1 cellular context compared by ENCODE assay signal in the genomic region with DNA sequence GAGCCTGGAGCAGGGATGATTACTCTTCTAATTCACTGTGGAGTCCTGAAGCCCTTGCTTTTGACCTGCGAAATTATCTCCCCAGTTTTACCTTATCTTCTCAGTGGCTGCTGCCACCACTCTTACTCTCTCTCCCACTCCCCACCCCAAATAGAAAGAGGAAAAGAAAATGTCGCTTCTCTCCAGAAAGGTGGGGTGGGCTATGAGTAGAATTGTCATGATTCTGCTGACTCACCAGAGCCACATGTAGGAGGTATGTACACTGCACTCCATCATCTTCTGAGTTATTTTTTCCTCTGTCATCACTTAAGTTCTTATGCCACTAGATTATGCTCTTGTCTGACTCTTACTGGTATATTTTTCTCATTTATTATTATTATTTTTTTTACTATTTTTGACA.
TF ChIP-seq lines count a peak whose summit lies in the region.

No MANE protein-coding gene starts in this region.

TF ChIP-seq in K562, 482 proteins besides CTCF, POLR2A, EP300 and RAD21 (continued from another document and continues in another):
- TF ChIP-seq SIRT6 (IDR thresholded peaks at IDR 0.05; ENCODE audit: low read depth, low read length) (no peak), MCM5 (IDR thresholded peaks at IDR 0.05; ENCODE audit: low read depth) (no peak), CTBP1 (IDR thresholded peaks at IDR 0.05; ENCODE audit: borderline replicate concordance) (peak; percentile 70; the same call in 1 of the 2 replicates), BCOR (IDR thresholded peaks at IDR 0.05) (no peak), ADNP (tag; IDR thresholded peaks at IDR 0.05) (peak; percentile 51; the same call in 1 of the 2 replicates), DIDO1 (tag; IDR thresholded peaks at IDR 0.05; ENCODE audit: low read depth) (no peak), SPI1 (IDR thresholded peaks at IDR 0.05; ENCODE audit: borderline replicate concordance, low read depth, low read length) (no peak; the same call in 1 of the 2 replicates), TSHZ1 (CRISPR knock-in tag; IDR thresholded peaks at IDR 0.05) (no peak), SRSF1 (IDR thresholded peaks at IDR 0.05; ENCODE audit: low read depth, low read length) (no peak), ZNF586 (CRISPR knock-in tag; conservative IDR thresholded peaks at IDR 0.05) (no peak), SNIP1 (IDR thresholded peaks at IDR 0.05; ENCODE audit: low read depth) (0 out of 2 replicates have a peak, but pooled peaks have one; percentile 21), YBX1 (IDR thresholded peaks at IDR 0.05) (no peak), POLR2G (IDR thresholded peaks at IDR 0.05; ENCODE audit: low read depth, low read length) (no peak), COPS2 (conservative IDR thresholded peaks at IDR 0.05) (no peak), PHB2 (IDR thresholded peaks at IDR 0.05; ENCODE audit: low read depth) (no peak), SMARCA5 (IDR thresholded peaks at IDR 0.05) (no peak), MYC (IDR thresholded peaks at IDR 0.05; ENCODE audit: low read depth, low read length) (peak; percentile 71), MYC (CRISPR knock-in tag; IDR thresholded peaks at IDR 0.05; ENCODE audit: borderline replicate concordance, low read depth) (no peak), ZNF644 (tag; IDR thresholded peaks at IDR 0.05; ENCODE audit: low read depth) (no peak), FOXK1 (CRISPR knock-in tag; IDR thresholded peaks at IDR 0.05; ENCODE audit: borderline replicate concordance) (no peak), ZNF75A (CRISPR knock-in tag; IDR thresholded peaks at IDR 0.05) (no peak), BRD9 (IDR thresholded peaks at IDR 0.05; ENCODE audit: low read depth, partially characterized antibody) (no peak), NUFIP1 (IDR thresholded peaks at IDR 0.05; ENCODE audit: partially characterized antibody) (no peak), MEF2D (tag; conservative IDR thresholded peaks at IDR 0.05; ENCODE audit: low read depth) (peak; percentile 92), ZBTB40 (IDR thresholded peaks at IDR 0.05) (0 out of 2 replicates have a peak, but pooled peaks have one; percentile 12), ZBTB40 (CRISPR knock-in tag; IDR thresholded peaks at IDR 0.05) (no peak), ZSCAN29 (IDR thresholded peaks at IDR 0.05) (no peak), WHSC1 (IDR thresholded peaks at IDR 0.05; ENCODE audit: low read length) (no peak), ARID1B (IDR thresholded peaks at IDR 0.05) (peak; percentile 88)
- TF ChIP-seq, protein P1, sequence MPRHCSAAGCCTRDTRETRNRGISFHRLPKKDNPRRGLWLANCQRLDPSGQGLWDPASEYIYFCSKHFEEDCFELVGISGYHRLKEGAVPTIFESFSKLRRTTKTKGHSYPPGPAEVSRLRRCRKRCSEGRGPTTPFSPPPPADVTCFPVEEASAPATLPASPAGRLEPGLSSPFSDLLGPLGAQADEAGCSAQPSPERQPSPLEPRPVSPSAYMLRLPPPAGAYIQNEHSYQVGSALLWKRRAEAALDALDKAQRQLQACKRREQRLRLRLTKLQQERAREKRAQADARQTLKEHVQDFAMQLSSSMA (CRISPR knock-in tag; IDR thresholded peaks at IDR 0.05), result no peak
- TF ChIP-seq, protein P2, sequence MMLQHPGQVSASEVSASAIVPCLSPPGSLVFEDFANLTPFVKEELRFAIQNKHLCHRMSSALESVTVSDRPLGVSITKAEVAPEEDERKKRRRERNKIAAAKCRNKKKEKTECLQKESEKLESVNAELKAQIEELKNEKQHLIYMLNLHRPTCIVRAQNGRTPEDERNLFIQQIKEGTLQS (IDR thresholded peaks at IDR 0.05), result peak; percentile 84
- TF ChIP-seq, protein P2 (CRISPR knock-in tag; conservative IDR thresholded peaks at IDR 0.05), result no peak
- TF ChIP-seq, protein P3, sequence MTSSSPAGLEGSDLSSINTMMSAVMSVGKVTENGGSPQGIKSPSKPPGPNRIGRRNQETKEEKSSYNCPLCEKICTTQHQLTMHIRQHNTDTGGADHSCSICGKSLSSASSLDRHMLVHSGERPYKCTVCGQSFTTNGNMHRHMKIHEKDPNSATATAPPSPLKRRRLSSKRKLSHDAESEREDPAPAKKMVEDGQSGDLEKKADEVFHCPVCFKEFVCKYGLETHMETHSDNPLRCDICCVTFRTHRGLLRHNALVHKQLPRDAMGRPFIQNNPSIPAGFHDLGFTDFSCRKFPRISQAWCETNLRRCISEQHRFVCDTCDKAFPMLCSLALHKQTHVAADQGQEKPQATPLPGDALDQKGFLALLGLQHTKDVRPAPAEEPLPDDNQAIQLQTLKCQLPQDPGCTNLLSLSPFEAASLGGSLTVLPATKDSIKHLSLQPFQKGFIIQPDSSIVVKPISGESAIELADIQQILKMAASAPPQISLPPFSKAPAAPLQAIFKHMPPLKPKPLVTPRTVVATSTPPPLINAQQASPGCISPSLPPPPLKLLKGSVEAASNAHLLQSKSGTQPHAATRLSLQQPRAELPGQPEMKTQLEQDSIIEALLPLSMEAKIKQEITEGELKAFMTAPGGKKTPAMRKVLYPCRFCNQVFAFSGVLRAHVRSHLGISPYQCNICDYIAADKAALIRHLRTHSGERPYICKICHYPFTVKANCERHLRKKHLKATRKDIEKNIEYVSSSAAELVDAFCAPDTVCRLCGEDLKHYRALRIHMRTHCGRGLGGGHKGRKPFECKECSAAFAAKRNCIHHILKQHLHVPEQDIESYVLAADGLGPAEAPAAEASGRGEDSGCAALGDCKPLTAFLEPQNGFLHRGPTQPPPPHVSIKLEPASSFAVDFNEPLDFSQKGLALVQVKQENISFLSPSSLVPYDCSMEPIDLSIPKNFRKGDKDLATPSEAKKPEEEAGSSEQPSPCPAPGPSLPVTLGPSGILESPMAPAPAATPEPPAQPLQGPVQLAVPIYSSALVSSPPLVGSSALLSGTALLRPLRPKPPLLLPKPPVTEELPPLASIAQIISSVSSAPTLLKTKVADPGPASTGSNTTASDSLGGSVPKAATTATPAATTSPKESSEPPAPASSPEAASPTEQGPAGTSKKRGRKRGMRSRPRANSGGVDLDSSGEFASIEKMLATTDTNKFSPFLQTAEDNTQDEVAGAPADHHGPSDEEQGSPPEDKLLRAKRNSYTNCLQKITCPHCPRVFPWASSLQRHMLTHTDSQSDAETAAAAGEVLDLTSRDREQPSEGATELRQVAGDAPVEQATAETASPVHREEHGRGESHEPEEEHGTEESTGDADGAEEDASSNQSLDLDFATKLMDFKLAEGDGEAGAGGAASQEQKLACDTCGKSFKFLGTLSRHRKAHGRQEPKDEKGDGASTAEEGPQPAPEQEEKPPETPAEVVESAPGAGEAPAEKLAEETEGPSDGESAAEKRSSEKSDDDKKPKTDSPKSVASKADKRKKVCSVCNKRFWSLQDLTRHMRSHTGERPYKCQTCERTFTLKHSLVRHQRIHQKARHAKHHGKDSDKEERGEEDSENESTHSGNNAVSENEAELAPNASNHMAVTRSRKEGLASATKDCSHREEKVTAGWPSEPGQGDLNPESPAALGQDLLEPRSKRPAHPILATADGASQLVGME (CRISPR knock-in tag; IDR thresholded peaks at IDR 0.05), result no peak
- TF ChIP-seq, protein P4, sequence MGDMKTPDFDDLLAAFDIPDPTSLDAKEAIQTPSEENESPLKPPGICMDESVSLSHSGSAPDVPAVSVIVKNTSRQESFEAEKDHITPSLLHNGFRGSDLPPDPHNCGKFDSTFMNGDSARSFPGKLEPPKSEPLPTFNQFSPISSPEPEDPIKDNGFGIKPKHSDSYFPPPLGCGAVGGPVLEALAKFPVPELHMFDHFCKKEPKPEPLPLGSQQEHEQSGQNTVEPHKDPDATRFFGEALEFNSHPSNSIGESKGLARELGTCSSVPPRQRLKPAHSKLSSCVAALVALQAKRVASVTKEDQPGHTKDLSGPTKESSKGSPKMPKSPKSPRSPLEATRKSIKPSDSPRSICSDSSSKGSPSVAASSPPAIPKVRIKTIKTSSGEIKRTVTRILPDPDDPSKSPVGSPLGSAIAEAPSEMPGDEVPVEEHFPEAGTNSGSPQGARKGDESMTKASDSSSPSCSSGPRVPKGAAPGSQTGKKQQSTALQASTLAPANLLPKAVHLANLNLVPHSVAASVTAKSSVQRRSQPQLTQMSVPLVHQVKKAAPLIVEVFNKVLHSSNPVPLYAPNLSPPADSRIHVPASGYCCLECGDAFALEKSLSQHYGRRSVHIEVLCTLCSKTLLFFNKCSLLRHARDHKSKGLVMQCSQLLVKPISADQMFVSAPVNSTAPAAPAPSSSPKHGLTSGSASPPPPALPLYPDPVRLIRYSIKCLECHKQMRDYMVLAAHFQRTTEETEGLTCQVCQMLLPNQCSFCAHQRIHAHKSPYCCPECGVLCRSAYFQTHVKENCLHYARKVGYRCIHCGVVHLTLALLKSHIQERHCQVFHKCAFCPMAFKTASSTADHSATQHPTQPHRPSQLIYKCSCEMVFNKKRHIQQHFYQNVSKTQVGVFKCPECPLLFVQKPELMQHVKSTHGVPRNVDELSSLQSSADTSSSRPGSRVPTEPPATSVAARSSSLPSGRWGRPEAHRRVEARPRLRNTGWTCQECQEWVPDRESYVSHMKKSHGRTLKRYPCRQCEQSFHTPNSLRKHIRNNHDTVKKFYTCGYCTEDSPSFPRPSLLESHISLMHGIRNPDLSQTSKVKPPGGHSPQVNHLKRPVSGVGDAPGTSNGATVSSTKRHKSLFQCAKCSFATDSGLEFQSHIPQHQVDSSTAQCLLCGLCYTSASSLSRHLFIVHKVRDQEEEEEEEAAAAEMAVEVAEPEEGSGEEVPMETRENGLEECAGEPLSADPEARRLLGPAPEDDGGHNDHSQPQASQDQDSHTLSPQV (IDR thresholded peaks at IDR 0.05), result peak; percentile 98
